In the genomic region with DNA sequence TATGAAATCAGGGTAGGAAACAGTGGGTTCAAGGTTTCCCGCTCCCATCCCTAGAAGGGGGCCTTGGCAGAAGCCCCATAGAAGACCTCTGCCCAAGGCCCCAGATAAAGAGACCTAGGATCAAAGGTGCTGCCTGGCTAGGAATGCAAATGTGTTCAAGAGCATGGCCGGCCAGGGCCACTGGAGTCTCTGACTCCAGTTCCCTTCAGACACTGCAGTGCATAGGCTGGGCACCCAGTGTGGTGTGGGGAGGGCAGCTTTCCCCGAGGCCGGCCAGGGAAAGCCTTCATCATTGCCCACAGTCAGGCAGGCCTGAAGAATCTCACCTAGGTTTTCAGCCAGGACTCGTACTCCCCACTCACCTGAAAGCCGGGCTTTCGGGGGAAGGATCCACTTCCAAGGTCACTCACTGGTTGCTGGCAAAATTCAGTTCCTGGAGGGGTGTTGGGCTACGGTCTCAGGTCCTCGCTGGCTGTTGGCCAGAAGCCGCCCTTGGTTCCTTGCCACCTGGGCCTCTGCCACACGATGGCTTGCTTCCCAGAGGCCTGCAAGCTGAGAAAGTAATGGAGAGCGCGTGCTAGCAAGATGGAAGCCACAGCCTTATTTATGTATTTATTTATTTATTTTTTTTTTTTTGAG, we compare ENCODE assay signal across 1 cellular context.
TF ChIP-seq lines count a peak whose summit lies in the region.

No MANE protein-coding gene starts in this region.

TF ChIP-seq in liver, 16 proteins besides CTCF, POLR2A, EP300 and RAD21 (continued from another document):
- TF ChIP-seq, protein P1, sequence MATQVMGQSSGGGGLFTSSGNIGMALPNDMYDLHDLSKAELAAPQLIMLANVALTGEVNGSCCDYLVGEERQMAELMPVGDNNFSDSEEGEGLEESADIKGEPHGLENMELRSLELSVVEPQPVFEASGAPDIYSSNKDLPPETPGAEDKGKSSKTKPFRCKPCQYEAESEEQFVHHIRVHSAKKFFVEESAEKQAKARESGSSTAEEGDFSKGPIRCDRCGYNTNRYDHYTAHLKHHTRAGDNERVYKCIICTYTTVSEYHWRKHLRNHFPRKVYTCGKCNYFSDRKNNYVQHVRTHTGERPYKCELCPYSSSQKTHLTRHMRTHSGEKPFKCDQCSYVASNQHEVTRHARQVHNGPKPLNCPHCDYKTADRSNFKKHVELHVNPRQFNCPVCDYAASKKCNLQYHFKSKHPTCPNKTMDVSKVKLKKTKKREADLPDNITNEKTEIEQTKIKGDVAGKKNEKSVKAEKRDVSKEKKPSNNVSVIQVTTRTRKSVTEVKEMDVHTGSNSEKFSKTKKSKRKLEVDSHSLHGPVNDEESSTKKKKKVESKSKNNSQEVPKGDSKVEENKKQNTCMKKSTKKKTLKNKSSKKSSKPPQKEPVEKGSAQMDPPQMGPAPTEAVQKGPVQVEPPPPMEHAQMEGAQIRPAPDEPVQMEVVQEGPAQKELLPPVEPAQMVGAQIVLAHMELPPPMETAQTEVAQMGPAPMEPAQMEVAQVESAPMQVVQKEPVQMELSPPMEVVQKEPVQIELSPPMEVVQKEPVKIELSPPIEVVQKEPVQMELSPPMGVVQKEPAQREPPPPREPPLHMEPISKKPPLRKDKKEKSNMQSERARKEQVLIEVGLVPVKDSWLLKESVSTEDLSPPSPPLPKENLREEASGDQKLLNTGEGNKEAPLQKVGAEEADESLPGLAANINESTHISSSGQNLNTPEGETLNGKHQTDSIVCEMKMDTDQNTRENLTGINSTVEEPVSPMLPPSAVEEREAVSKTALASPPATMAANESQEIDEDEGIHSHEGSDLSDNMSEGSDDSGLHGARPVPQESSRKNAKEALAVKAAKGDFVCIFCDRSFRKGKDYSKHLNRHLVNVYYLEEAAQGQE (IDR thresholded peaks at IDR 0.05): no peak
- TF ChIP-seq GABPA (IDR thresholded peaks at IDR 0.05 in 1 of 2, conservative IDR thresholded peaks at IDR 0.05 in 1 of 2): no peak
- TF ChIP-seq TAF1 (conservative IDR thresholded peaks at IDR 0.05): no peak
- TF ChIP-seq, protein P2, sequence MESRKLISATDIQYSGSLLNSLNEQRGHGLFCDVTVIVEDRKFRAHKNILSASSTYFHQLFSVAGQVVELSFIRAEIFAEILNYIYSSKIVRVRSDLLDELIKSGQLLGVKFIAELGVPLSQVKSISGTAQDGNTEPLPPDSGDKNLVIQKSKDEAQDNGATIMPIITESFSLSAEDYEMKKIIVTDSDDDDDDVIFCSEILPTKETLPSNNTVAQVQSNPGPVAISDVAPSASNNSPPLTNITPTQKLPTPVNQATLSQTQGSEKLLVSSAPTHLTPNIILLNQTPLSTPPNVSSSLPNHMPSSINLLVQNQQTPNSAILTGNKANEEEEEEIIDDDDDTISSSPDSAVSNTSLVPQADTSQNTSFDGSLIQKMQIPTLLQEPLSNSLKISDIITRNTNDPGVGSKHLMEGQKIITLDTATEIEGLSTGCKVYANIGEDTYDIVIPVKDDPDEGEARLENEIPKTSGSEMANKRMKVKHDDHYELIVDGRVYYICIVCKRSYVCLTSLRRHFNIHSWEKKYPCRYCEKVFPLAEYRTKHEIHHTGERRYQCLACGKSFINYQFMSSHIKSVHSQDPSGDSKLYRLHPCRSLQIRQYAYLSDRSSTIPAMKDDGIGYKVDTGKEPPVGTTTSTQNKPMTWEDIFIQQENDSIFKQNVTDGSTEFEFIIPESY (IDR thresholded peaks at IDR 0.05): no peak
- peak; percentile 54 for TF ChIP-seq SP1 (IDR thresholded peaks at IDR 0.05)
- peak; percentile 34 to 40 for TF ChIP-seq HNF4A (conservative IDR thresholded peaks at IDR 0.05)
- no peak for TF ChIP-seq EGR1 (IDR thresholded peaks at IDR 0.05; ENCODE audit: low read depth in 2 of 2)
- TF ChIP-seq FOXA1 (IDR thresholded peaks at IDR 0.05): no peak
- TF ChIP-seq JUND (IDR thresholded peaks at IDR 0.05): no peak
